8 cellular contexts compared by ENCODE assay signal in the genomic region with DNA sequence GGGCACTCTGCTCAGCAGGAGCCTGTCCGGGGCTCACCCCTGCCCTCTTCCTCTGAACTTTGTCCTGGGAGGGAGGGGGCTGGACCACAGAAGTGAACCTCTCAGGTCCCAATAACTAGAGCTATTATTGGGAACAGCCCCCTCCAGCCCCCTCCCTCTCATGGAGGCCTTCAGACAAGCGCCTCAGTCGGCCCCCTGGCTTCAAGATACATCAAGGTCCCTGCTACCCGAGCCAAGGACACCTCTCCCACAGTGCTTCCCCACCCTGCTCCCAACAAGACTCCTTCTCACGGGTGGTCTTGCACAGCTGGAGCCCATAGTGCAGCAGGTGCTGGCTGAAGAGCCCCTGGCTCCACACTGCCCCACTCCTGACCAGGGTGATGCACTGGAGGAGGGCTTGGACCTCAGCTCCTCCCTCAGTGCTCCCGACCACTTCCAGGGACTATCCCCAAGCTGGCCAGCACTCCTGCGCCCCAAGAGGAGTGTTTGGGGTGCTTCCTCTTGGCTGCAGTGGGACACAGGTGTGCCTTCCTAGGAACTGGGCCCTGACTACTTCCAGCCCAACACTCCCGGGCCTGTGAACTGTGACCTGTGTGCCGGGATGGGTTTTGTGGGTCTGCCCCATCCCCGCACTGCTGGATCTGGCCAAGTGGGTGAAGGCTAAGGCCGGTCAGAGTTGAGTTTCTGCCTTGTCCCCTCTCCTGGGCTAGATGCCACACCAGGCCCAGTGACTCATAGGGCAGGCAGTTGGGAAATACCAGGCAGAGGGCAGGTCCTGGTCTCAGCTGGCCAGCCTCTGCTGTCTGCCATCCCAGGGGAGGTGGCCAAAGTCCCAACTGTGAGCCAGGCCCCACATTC. TPM values are rescaled to one million over a fixed set of nuclear protein-coding genes. Genes with fewer than 3 reads are reported as not detected.
DNase-seq lines count a peak whose midpoint lies in the region; ATAC-seq and TF ChIP-seq lines count a peak whose summit lies in the region.

No MANE protein-coding gene starts in this region.

- TF ChIP-seq CTCF in hepatocyte (IDR thresholded peaks at IDR 0.05; ENCODE audit: poor library complexity) = no peak

- no peak overlapping the region for H3K27ac ChIP-seq in hepatocyte
- peak overlapping the region; percentile 95 for H3K27ac ChIP-seq in skeletal muscle tissue (ENCODE audit: low read depth, low read length)

- no peak overlapping the region for H3K27ac Mint-ChIP-seq in activated naive CD4-positive, alpha-beta T cell treated with anti-CD3 and anti-CD28 coated beads, Interleukin-2, amount 50 U/mL, for 24 hours

- H3K79me2 ChIP-seq in hepatocyte = peaks cover 19% of the 10 kb centered on the region

- WGBS in hepatocyte (ENCODE audit: low lambda C conversion rate, missing lambda C conversion rate) = 81% methylated on average over 11 of the region's 11 CpGs

- H3K4me1 ChIP-seq in adipocyte (ENCODE audit: control insufficient read depth, insufficient read depth, low read length) (peaks cover 36% of the 10 kb centered on the region), hepatocyte (ENCODE audit: insufficient read depth) (peaks cover 16% of the 10 kb centered on the region), skeletal muscle tissue (ENCODE audit: control insufficient read depth in 3 of 3, insufficient read depth in 3 of 3, low read length in 3 of 3) (peaks cover 37 to 52% (median 38%) of the 10 kb centered on the region in 3 donors)

- H3K4me1 Mint-ChIP-seq in activated naive CD4-positive, alpha-beta T cell treated with anti-CD3 and anti-CD28 coated beads, Interleukin-2, amount 50 U/mL, for 24 hours = peaks cover 4% of the 10 kb centered on the region

- H3K4me3 ChIP-seq in adipocyte (ENCODE audit: low read length) (peak overlapping the region; percentile 94), hepatocyte (peak overlapping the region; percentile 89), skeletal muscle tissue (ENCODE audit: low read length in 3 of 3) (peak overlapping the region; percentile 73 to 94 (median 92))

- no peaks in the 10 kb centered on the region for H3K9me3 ChIP-seq in adipocyte (ENCODE audit: control insufficient read depth, low read length)
- no peaks in the 10 kb centered on the region for H3K9me3 ChIP-seq in hepatocyte (ENCODE audit: low read depth)
- no peaks in the 10 kb centered on the region for H3K9me3 ChIP-seq in skeletal muscle tissue (ENCODE audit: control insufficient read depth in 3 of 3, low read length in 3 of 3)

- H3K36me3 ChIP-seq in adipocyte (ENCODE audit: control insufficient read depth, insufficient read depth, low read length, severe bottlenecking) (peaks cover 58% of the 10 kb centered on the region), hepatocyte (replicated peaks; ENCODE audit: insufficient read depth, low read depth) (no peaks in the 10 kb centered on the region), skeletal muscle tissue (ENCODE audit: control insufficient read depth in 3 of 3, insufficient read depth in 3 of 3, low read length in 3 of 3) (peaks cover 12 to 28% (median 23%) of the 10 kb centered on the region in 3 donors)

- ATAC-seq in HG03108 (IDR thresholded peaks at IDR 0.05; ENCODE audit: unreplicated experiment) = no peak

- H3K9ac ChIP-seq in adipocyte (ENCODE audit: low read length) = peak overlapping the region; percentile 99
- peak overlapping the region; percentile 95 to 99 (median 95) for H3K9ac ChIP-seq in skeletal muscle tissue (ENCODE audit: low read depth in 1 of 3, low read length in 3 of 3)

- DNase-seq in activated naive CD4-positive, alpha-beta T cell treated with Interleukin-2 at 50 U/mL for 16 hours = no peak
- DNase-seq in adipocyte (ENCODE audit: low read depth) (peak; percentile 87), hepatocyte (ENCODE audit: low spot score) (peak; percentile 62), NCI-H2171 treated with DMSO at 0.1 percent for 48 hours (lab: John Stamatoyannopoulos, UW) (no peak), SIG-M5 (lab: John Stamatoyannopoulos, UW) (no peak)

- H3K9me3 Mint-ChIP-seq in activated naive CD4-positive, alpha-beta T cell treated with anti-CD3 and anti-CD28 coated beads, Interleukin-2, amount 50 U/mL, for 24 hours = no peaks in the 10 kb centered on the region

- peak overlapping the region; percentile 86 for H3K4me3 Mint-ChIP-seq in activated naive CD4-positive, alpha-beta T cell treated with anti-CD3 and anti-CD28 coated beads, Interleukin-2, amount 50 U/mL, for 24 hours

- H2AFZ ChIP-seq in hepatocyte = no peak overlapping the region

- H3K36me3 Mint-ChIP-seq in activated naive CD4-positive, alpha-beta T cell treated with anti-CD3 and anti-CD28 coated beads, Interleukin-2, amount 50 U/mL, for 24 hours = no peaks in the 10 kb centered on the region

- peaks cover 16% of the 10 kb centered on the region for H4K20me1 ChIP-seq in hepatocyte (ENCODE audit: insufficient read depth, poor library complexity, severe bottlenecking)

- peak overlapping the region; percentile 91 for H3K4me2 ChIP-seq in hepatocyte

- H3K27me3 Mint-ChIP-seq in activated naive CD4-positive, alpha-beta T cell treated with anti-CD3 and anti-CD28 coated beads, Interleukin-2, amount 50 U/mL, for 24 hours = no peaks in the 10 kb centered on the region

- no peaks in the 10 kb centered on the region for H3K9me2 ChIP-seq in hepatocyte (replicated peaks; ENCODE audit: insufficient read depth)

- H3K27me3 ChIP-seq in adipocyte (replicated peaks; ENCODE audit: control insufficient read depth, insufficient read depth, low read length) (no peaks in the 10 kb centered on the region), hepatocyte (peaks cover under 1% of the 10 kb centered on the region), skeletal muscle tissue (ENCODE audit: control insufficient read depth in 3 of 3, insufficient read depth in 3 of 3, low read length in 3 of 3) (peaks cover 0 to 8% (median 5%) of the 10 kb centered on the region in 3 donors)

RNA-seq across cellular contexts. Expression of a gene that starts 2.2 kb away (rescaled TPM):
- total RNA-seq in hepatocyte (12.2 and 12.9 TPM in 2 replicates), skeletal muscle tissue (13.6 TPM)
- polyA plus RNA-seq in hepatocyte = 50.0 and 57.3 TPM in 2 replicates

RNA-seq across cellular contexts. Expression of a gene that starts 6.8 kb away (rescaled TPM):
- total RNA-seq in hepatocyte = 9.7 and 10.2 TPM in 2 replicates
- 33.2 and 39.7 TPM in 2 replicates for polyA plus RNA-seq in hepatocyte
- total RNA-seq in skeletal muscle tissue = 5.7 TPM

RNA-seq across cellular contexts. Expression of a gene that starts 11.1 kb away (rescaled TPM):
- total RNA-seq in hepatocyte (342 and 401 TPM in 2 replicates), skeletal muscle tissue (414 TPM)
- polyA plus RNA-seq in hepatocyte = 468 and 539 TPM in 2 replicates

RNA-seq across cellular contexts. Expression of a gene that starts 11.9 kb away (rescaled TPM):
- total RNA-seq in hepatocyte (248 and 260 TPM in 2 replicates), skeletal muscle tissue (94.5 TPM)
- 356 and 392 TPM in 2 replicates for polyA plus RNA-seq in hepatocyte

RNA-seq across cellular contexts. Expression of a gene that starts 15.9 kb away (rescaled TPM):
- total RNA-seq in hepatocyte (7.1 and 11.1 TPM in 2 replicates), skeletal muscle tissue (2.1 TPM)
- 16.3 and 29.5 TPM in 2 replicates for polyA plus RNA-seq in hepatocyte

Comparison
In these comparisons a context has a peak if more than half of its experiments do, and no peak if none do; other contexts are left out.
1. DNase-seq: peak in adipocyte (single experiment) and hepatocyte (single experiment); none in activated naive CD4-positive, alpha-beta T cell treated with Interleukin-2 at 50 U/mL for 16 hours (single experiment), NCI-H2171 treated with DMSO at 0.1 percent for 48 hours (single experiment) and SIG-M5 (single experiment).
2. Peak in every context shown above with its lines, with median percentiles within 50 percentile points of each other: H3K4me3 ChIP-seq.